ENCODE assay signal across 8 cellular contexts in the genomic region with DNA sequence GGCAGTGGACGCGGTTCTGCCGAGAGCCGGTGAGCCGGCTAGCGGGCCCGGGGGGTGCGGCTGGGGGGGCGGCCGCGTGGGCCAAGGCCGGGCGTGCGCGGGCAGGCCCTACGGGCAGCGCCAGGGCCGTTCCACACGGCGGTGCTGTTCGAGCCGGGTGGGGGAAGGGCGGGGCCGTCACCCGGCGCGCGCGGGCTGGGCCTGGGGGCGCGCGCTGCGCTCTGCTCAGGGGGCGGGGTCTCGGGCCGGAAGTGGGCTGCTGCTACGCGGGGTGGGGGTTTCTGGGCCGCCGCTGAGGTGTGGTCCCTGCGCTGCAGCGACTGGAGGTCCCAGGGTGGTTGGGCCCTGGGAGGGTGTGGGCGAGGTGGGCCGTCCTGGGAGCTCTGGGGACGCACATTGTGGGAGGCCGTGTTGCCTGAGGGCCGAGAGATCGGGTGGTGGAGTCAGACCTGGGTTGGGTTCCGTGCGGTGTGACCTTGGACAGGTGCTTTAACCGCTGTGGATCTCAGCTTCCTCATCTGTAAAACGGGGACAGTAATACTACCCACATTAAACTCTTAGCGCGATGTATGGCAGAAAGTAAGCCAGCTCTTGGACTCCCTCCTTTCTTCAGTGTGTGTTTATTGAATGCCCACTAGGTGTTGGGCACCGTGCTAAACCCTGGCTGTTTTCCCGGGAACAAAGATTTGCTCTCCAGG. TPM values are rescaled to one million over a fixed set of nuclear protein-coding genes. Genes with fewer than 3 reads are reported as not detected.
A peak's percentile ranks its signal among the peaks of the same experiment; 100 is the strongest.
DNase-seq lines count a peak whose midpoint lies in the region; ATAC-seq and TF ChIP-seq lines count a peak whose summit lies in the region.

No MANE protein-coding gene starts in this region.

- H3F3A ChIP-seq in smooth muscle cell (ENCODE audit: low read depth), result peaks cover 34% of the 10 kb centered on the region

- peak overlapping the region; percentile 73 for H3K4me3 ChIP-seq in iPS-18a (ENCODE audit: low read length)
- peak overlapping the region; percentile 89 for H3K4me3 ChIP-seq in smooth muscle cell

- in situ Hi-C loops in KBM-7 (cut with MboI; ENCODE audit: low pct_unique_long_range_greater_than_20kb, low sequenced_read_pairs), result no loop called here

- no peaks in the 10 kb centered on the region for H3K27me3 ChIP-seq in iPS-18a (ENCODE audit: control insufficient read depth, insufficient read depth, low read length)
- no peaks in the 10 kb centered on the region for H3K27me3 ChIP-seq in smooth muscle cell (ENCODE audit: low read depth)

- H3K9me3 ChIP-seq in iPS-18a (ENCODE audit: control insufficient read depth, low read depth, low read length) (no peaks in the 10 kb centered on the region), smooth muscle cell (replicated peaks; ENCODE audit: low read depth) (no peaks in the 10 kb centered on the region)

- peak; percentile 83 for DNase-seq in GM10266 (ENCODE audit: extremely low spot score)
- peak; percentile 50 for DNase-seq in KBM-7
- peak; percentile 93 for DNase-seq in smooth muscle cell (lab: John Stamatoyannopoulos, UW; ENCODE audit: unreplicated experiment)
- DNase-seq in pons (ENCODE audit: low spot score), result no peak

- ATAC-seq in GM21717 (IDR thresholded peaks at IDR 0.05; ENCODE audit: unreplicated experiment) (peak; percentile 45), SK-N-SH treated with all-trans-retinoic acid at 6 μM for 48 hours (peak; percentile 83)

- H3K36me3 ChIP-seq in iPS-18a (ENCODE audit: control insufficient read depth, low read depth, low read length) (no peaks in the 10 kb centered on the region), smooth muscle cell (ENCODE audit: low read depth) (no peaks in the 10 kb centered on the region)

- H3K4me2 ChIP-seq in smooth muscle cell, result peak overlapping the region; percentile 94

- H3K4me1 ChIP-seq in iPS-18a (ENCODE audit: control insufficient read depth, low read depth, low read length) (peaks cover 3% of the 10 kb centered on the region), smooth muscle cell (ENCODE audit: low read depth) (peaks cover 23% of the 10 kb centered on the region)

- H3K27ac ChIP-seq in angular gyrus (ENCODE audit: low read depth, low read length) (peak overlapping the region; percentile 76), iPS-18a (ENCODE audit: low read length) (peak overlapping the region; percentile 4), smooth muscle cell (ENCODE audit: low read depth) (peak overlapping the region; percentile 84)

- peaks cover 47% of the 10 kb centered on the region for H3K79me2 ChIP-seq in smooth muscle cell (ENCODE audit: low read depth)

- TF ChIP-seq CTCF in GM10266 (IDR thresholded peaks at IDR 0.05; ENCODE audit: control insufficient read depth, insufficient read depth, low read depth, missing control alignments) (no peak), smooth muscle cell (IDR thresholded peaks at IDR 0.05; ENCODE audit: borderline replicate concordance, insufficient read depth, poor library complexity, severe bottlenecking) (peak; percentile 6)

- no peak overlapping the region for H2AFZ ChIP-seq in smooth muscle cell (ENCODE audit: low read depth)

- H3K9ac ChIP-seq in iPS-18a (ENCODE audit: low read length) (peak overlapping the region; percentile 56), smooth muscle cell (ENCODE audit: low read depth) (peak overlapping the region; percentile 95)

- H4K20me1 ChIP-seq in smooth muscle cell (ENCODE audit: low read depth), result peaks cover 51% of the 10 kb centered on the region

- WGBS in smooth muscle cell (ENCODE audit: low lambda C conversion rate), result 1% methylated on average over 27 of the region's 56 CpGs

TF ChIP-seq in SK-N-SH treated with all-trans-retinoic acid at 6 μM for 48 hours, 23 proteins besides CTCF, POLR2A, EP300 and RAD21:
- TF ChIP-seq ZFP30 (CRISPR knock-in tag; IDR thresholded peaks at IDR 0.05) (no peak), GLIS3 (CRISPR knock-in tag; IDR thresholded peaks at IDR 0.05) (no peak), ISL1 (CRISPR knock-in tag; IDR thresholded peaks at IDR 0.05) (no peak), BACH2 (CRISPR knock-in tag; IDR thresholded peaks at IDR 0.05; ENCODE audit: borderline replicate concordance) (no peak), CSDC2 (CRISPR knock-in tag; IDR thresholded peaks at IDR 0.05) (no peak), ZFP3 (CRISPR knock-in tag; IDR thresholded peaks at IDR 0.05) (no peak), ZNF565 (CRISPR knock-in tag; conservative IDR thresholded peaks at IDR 0.05; ENCODE audit: low read depth) (no peak)
- TF ChIP-seq, protein P1, sequence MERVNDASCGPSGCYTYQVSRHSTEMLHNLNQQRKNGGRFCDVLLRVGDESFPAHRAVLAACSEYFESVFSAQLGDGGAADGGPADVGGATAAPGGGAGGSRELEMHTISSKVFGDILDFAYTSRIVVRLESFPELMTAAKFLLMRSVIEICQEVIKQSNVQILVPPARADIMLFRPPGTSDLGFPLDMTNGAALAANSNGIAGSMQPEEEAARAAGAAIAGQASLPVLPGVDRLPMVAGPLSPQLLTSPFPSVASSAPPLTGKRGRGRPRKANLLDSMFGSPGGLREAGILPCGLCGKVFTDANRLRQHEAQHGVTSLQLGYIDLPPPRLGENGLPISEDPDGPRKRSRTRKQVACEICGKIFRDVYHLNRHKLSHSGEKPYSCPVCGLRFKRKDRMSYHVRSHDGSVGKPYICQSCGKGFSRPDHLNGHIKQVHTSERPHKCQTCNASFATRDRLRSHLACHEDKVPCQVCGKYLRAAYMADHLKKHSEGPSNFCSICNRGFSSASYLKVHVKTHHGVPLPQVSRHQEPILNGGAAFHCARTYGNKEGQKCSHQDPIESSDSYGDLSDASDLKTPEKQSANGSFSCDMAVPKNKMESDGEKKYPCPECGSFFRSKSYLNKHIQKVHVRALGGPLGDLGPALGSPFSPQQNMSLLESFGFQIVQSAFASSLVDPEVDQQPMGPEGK (CRISPR knock-in tag; IDR thresholded peaks at IDR 0.05; ENCODE audit: borderline replicate concordance), result 0 out of 2 replicates have a peak, but pooled peaks have one; percentile 39

RNA-seq across cellular contexts. Expression of a gene that starts 0.4 kb away (rescaled TPM):
- 160 TPM in 2 replicates for total RNA-seq in smooth muscle cell
- polyA plus RNA-seq in smooth muscle cell, result 81.0 and 89.2 TPM in 2 replicates

RNA-seq across cellular contexts. Expression of a gene that starts 38.6 kb away (rescaled TPM):
- total RNA-seq in smooth muscle cell, result 1.7 TPM in 1 of 2 replicates, not detected in the other
- polyA plus RNA-seq in smooth muscle cell, result 0.25 and 0.58 TPM in 2 replicates

RNA-seq across cellular contexts. Expression of a gene that starts 58.0 kb away (rescaled TPM):
- 2.9 and 3.5 TPM in 2 replicates for total RNA-seq in smooth muscle cell
- 0.79 and 2.9 TPM in 2 replicates for polyA plus RNA-seq in smooth muscle cell

Comparison
In these comparisons a context has a peak if more than half of its experiments do, and no peak if none do; other contexts are left out.
1. H3K27ac ChIP-seq: peak in every context shown above with its lines; median percentile 84 in smooth muscle cell; 76 in angular gyrus; 4 in iPS-18a.